Comparison of ENCODE assay signal across 1 cellular context in the genomic region with DNA sequence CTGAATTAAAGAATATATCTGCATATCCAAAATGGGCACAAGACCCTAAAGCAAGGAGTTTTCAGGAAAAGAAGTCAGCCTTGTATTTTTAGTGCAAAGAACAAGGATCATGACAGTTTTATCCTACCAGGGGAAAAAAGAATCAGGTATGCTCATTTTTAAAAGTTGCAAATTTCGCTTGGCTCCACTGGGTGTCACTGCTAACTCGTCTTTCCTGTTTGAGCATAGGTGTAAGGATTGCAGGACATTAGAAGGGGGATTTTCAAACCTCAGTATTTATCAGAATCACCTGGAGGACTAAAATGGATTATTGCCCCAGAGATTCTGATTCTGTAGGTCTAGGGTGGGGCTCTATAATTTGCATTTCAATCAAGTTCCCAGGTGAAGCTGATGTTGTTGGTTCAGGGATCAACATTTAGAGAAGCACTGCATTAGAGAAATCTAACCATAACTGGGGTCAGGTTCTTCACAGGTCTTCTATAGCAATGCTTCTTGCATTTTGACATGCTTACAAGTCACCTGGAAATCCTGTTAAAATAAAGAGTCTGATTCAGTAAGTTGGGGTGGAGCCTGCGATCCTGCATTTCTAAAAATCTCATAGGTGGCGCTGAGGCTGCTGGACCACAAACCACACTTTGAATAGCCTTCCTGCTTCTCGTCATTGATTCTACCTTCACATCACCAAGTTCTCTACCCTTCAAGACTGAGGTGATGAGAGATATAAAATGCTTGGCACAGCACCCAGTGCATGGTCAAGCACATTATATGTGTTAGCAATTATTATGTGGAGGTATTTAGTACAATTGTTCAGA.
A peak's percentile ranks its signal among the peaks of the same experiment; 100 is the strongest.
TF ChIP-seq lines count a peak whose summit lies in the region.

No MANE protein-coding gene starts in this region.

TF ChIP-seq in HepG2, 621 proteins besides CTCF, POLR2A, EP300 and RAD21:
- TF ChIP-seq PTBP1 (IDR thresholded peaks at IDR 0.05; ENCODE audit: low read depth, low read length, poor library complexity, severe bottlenecking) (no peak), STAG1 (CRISPR knock-in tag; IDR thresholded peaks at IDR 0.05) (peak; percentile 60), STAT5B (CRISPR knock-in tag; IDR thresholded peaks at IDR 0.05) (no peak)
- TF ChIP-seq, protein P1, sequence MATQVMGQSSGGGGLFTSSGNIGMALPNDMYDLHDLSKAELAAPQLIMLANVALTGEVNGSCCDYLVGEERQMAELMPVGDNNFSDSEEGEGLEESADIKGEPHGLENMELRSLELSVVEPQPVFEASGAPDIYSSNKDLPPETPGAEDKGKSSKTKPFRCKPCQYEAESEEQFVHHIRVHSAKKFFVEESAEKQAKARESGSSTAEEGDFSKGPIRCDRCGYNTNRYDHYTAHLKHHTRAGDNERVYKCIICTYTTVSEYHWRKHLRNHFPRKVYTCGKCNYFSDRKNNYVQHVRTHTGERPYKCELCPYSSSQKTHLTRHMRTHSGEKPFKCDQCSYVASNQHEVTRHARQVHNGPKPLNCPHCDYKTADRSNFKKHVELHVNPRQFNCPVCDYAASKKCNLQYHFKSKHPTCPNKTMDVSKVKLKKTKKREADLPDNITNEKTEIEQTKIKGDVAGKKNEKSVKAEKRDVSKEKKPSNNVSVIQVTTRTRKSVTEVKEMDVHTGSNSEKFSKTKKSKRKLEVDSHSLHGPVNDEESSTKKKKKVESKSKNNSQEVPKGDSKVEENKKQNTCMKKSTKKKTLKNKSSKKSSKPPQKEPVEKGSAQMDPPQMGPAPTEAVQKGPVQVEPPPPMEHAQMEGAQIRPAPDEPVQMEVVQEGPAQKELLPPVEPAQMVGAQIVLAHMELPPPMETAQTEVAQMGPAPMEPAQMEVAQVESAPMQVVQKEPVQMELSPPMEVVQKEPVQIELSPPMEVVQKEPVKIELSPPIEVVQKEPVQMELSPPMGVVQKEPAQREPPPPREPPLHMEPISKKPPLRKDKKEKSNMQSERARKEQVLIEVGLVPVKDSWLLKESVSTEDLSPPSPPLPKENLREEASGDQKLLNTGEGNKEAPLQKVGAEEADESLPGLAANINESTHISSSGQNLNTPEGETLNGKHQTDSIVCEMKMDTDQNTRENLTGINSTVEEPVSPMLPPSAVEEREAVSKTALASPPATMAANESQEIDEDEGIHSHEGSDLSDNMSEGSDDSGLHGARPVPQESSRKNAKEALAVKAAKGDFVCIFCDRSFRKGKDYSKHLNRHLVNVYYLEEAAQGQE (IDR thresholded peaks at IDR 0.05; ENCODE audit: borderline replicate concordance in 1 of 2, low read depth in 1 of 2, low read length in 2 of 2): no peak
- TF ChIP-seq, protein P2, sequence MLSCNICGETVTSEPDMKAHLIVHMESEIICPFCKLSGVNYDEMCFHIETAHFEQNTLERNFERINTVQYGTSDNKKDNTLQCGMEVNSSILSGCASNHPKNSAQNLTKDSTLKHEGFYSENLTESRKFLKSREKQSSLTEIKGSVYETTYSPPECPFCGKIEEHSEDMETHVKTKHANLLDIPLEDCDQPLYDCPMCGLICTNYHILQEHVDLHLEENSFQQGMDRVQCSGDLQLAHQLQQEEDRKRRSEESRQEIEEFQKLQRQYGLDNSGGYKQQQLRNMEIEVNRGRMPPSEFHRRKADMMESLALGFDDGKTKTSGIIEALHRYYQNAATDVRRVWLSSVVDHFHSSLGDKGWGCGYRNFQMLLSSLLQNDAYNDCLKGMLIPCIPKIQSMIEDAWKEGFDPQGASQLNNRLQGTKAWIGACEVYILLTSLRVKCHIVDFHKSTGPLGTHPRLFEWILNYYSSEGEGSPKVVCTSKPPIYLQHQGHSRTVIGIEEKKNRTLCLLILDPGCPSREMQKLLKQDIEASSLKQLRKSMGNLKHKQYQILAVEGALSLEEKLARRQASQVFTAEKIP (CRISPR knock-in tag; IDR thresholded peaks at IDR 0.05; ENCODE audit: borderline replicate concordance): no peak
- TF ChIP-seq, protein P3, sequence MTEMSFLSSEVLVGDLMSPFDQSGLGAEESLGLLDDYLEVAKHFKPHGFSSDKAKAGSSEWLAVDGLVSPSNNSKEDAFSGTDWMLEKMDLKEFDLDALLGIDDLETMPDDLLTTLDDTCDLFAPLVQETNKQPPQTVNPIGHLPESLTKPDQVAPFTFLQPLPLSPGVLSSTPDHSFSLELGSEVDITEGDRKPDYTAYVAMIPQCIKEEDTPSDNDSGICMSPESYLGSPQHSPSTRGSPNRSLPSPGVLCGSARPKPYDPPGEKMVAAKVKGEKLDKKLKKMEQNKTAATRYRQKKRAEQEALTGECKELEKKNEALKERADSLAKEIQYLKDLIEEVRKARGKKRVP (CRISPR knock-in tag; IDR thresholded peaks at IDR 0.05): no peak
